8 cellular contexts compared by ENCODE assay signal in the genomic region with DNA sequence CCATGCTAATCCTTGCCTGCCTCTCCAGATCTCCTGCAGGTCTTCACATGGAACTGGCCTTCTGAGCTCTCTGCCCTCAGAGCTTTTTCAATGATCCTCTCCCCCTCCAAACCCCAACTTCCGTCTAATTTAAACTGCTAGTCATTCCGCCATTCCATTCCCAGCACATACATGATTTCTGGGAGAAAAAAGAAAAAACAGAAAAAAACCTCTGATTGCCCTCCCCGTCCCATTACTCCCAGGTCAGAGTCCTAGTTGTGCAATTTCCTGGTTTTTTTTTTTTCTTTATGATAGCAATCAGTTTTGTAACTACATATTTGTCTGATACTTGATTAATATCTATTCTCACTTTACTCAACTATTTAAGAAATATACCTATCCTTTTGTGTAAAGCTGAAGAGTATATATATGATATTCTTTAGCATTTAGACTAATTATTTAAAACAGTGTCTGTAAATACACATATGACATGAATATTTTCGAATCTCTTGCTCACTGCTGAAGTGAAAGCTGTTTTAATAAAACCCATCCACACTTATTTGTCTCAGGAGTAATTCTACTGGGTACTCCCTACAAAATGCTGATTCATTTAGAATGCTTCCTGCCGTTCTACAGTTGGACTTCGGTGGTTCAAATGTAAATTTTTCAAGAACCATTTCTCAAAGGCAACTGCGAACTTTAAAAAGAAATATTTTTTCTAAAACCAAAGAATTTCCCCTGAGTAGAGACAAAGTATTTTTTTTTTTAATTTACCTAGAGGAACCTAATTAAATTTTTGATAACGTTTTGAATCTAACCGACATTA. TPM values are rescaled to one million over a fixed set of nuclear protein-coding genes. Genes with fewer than 3 reads are reported as not detected.
DNase-seq lines count a peak whose midpoint lies in the region; ATAC-seq lines count a peak whose summit lies in the region.

No MANE protein-coding gene starts in this region.

- H3K4me3 Mint-ChIP-seq in activated naive CD8-positive, alpha-beta T cell treated with anti-CD3 and anti-CD28 coated beads, Interleukin-2, amount 10 ng/mL, durations not matched to agents 7 days and 5 days = peak overlapping the region; percentile 98

- DNase-seq in Caki2 (ENCODE audit: low read depth) (peak; percentile 22), KBM-7 (peak; percentile 67), iris pigment epithelial cell (ENCODE audit: low read depth) (peak; percentile 45), stromal cell of bone marrow (ENCODE audit: low read depth) (peak; percentile 21), NCI-H446 (lab: John Stamatoyannopoulos, UW) (no peak)
- DNase-seq in activated naive CD8-positive, alpha-beta T cell treated with anti-CD3 and anti-CD28 coated beads, Interleukin-2, amount 10 ng/mL, durations not matched to agents 7 days and 5 days = no peak

- POLR2A ChIA-PET in activated naive CD8-positive, alpha-beta T cell treated with anti-CD3 and anti-CD28 coated beads, Interleukin-2, amount 10 ng/mL, durations not matched to agents 7 days and 5 days (lab: Charles Lee) = interaction anchor here (0.6 to 2.6 kb wide), 15 partner anchors 50 to 253 kb away, joined by 3 to 34 read pairs (median 3); a partner anchor contains a TSS

- in situ Hi-C loops in Caki2 (cut with HindIII; ENCODE audit: low pct_unique_long_range_greater_than_20kb, low sequenced_read_pairs) (no loop called here), KBM-7 (cut with MboI; ENCODE audit: low pct_unique_long_range_greater_than_20kb, low sequenced_read_pairs) (loop anchor here (25.0 kb wide), 1 partner anchor 224 kb away; no protein-coding TSS in a partner anchor)

- H3K27ac Mint-ChIP-seq in activated naive CD8-positive, alpha-beta T cell treated with anti-CD3 and anti-CD28 coated beads, Interleukin-2, amount 10 ng/mL, durations not matched to agents 7 days and 5 days = peak overlapping the region; percentile 94

- no peak for ATAC-seq in activated naive CD8-positive, alpha-beta T cell treated with anti-CD3 and anti-CD28 coated beads, Interleukin-2, amount 10 ng/mL, durations not matched to agents 7 days and 5 days (ENCODE audit: low read depth)
- ATAC-seq in GM21717 (IDR thresholded peaks at IDR 0.05; ENCODE audit: unreplicated experiment) (no peak), HG02571 (IDR thresholded peaks at IDR 0.05; ENCODE audit: unreplicated experiment) (no peak)

- H3K36me3 Mint-ChIP-seq in activated naive CD8-positive, alpha-beta T cell treated with anti-CD3 and anti-CD28 coated beads, Interleukin-2, amount 10 ng/mL, durations not matched to agents 7 days and 5 days = peaks cover 44% of the 10 kb centered on the region

- no peaks in the 10 kb centered on the region for H3K27me3 Mint-ChIP-seq in activated naive CD8-positive, alpha-beta T cell treated with anti-CD3 and anti-CD28 coated beads, Interleukin-2, amount 10 ng/mL, durations not matched to agents 7 days and 5 days

- H3K9me3 Mint-ChIP-seq in activated naive CD8-positive, alpha-beta T cell treated with anti-CD3 and anti-CD28 coated beads, Interleukin-2, amount 10 ng/mL, durations not matched to agents 7 days and 5 days = no peaks in the 10 kb centered on the region

- peaks cover 43% of the 10 kb centered on the region for H3K4me1 Mint-ChIP-seq in activated naive CD8-positive, alpha-beta T cell treated with anti-CD3 and anti-CD28 coated beads, Interleukin-2, amount 10 ng/mL, durations not matched to agents 7 days and 5 days

RNA-seq across cellular contexts. Expression of a gene that starts 1.5 kb away (rescaled TPM):
- 195 TPM in 2 replicates for total RNA-seq in Caki2 (2014; rRNA removed; shearing (Covaris generic); ENCODE audit: low replicate concordance)
- total RNA-seq in activated naive CD8-positive, alpha-beta T cell treated with anti-CD3 and anti-CD28 coated beads, Interleukin-2, amount 10 ng/mL, durations not matched to agents 7 days and 5 days = 100 to 1,000 TPM; 249 to 251 TPM

RNA-seq across cellular contexts. Expression of a gene that starts 7.2 kb away (rescaled TPM):
- total RNA-seq in Caki2 (2014; rRNA removed; shearing (Covaris generic); ENCODE audit: low replicate concordance) = 0.98 and 4.5 TPM in 2 replicates
- 10 to 100 TPM; 15.0 to 18.2 TPM for total RNA-seq in activated naive CD8-positive, alpha-beta T cell treated with anti-CD3 and anti-CD28 coated beads, Interleukin-2, amount 10 ng/mL, durations not matched to agents 7 days and 5 days

Comparison
In these comparisons a context has a peak if more than half of its experiments do, and no peak if none do; other contexts are left out.
1. DNase-seq: peak in Caki2 (single experiment), KBM-7 (single experiment), iris pigment epithelial cell (single experiment) and stromal cell of bone marrow (single experiment); none in activated naive CD8-positive, alpha-beta T cell treated with anti-CD3 and anti-CD28 coated beads, Interleukin-2, amount 10 ng/mL, durations not matched to agents 7 days and 5 days (single experiment) and NCI-H446 (0 of 2).